Comparison of ENCODE assay signal across 28 cellular contexts in genomic region chr7:33761440-33762080, GRCh38.
A peak's percentile ranks its signal among the peaks of the same experiment; 100 is the strongest.
DNase-seq lines count a peak whose midpoint lies in the region; ATAC-seq and TF ChIP-seq lines count a peak whose summit lies in the region.
"Had no signal": no experiment of that assay in that cellular context is flagged by ENCODE, and none has a peak within 500 bp of the region (broad histone marks: within the 10 kb centered on the region; RNA-seq: fewer than 3 reads in every experiment).

No MANE protein-coding gene starts in this region.

- H3K27me3 ChIP-seq in SJCRH30 (no peaks in the 10 kb centered on the region), MM.1S (replicated peaks; ENCODE audit: insufficient read depth, low read length) (no peaks in the 10 kb centered on the region), GM23338 (ENCODE audit: insufficient read depth) (no peaks in the 10 kb centered on the region)
- H3K27me3 ChIP-seq: dorsolateral prefrontal cortex, spleen had no signal

- CTCF ChIA-PET in HEK293 (lab: Yijun Ruan, JAX) = interaction anchor here (0.6 to 1.2 kb wide), 6 partner anchors 14 to 309 kb away, joined by 3 to 7 read pairs (median 4); no protein-coding TSS in a partner anchor

- H3K27ac ChIP-seq in HEK293 (ENCODE audit: extremely low read depth, low read depth, low read length) (peak overlapping the region; percentile 1; the same call in 1 of the 2 replicates), SJCRH30 (peak overlapping the region; percentile 86), MM.1S (ENCODE audit: low read length) (no peak overlapping the region), GM23338 (ENCODE audit: low read depth) (no peak overlapping the region)
- H3K27ac ChIP-seq: dorsolateral prefrontal cortex, neutrophil, spleen, thoracic aorta had no signal

- H3K9me2 ChIP-seq in MM.1S (replicated peaks; ENCODE audit: insufficient read depth, low read length) = no peaks in the 10 kb centered on the region
- no peaks in the 10 kb centered on the region for H3K9me2 ChIP-seq in GM23338 (ENCODE audit: insufficient read depth)

- no peak overlapping the region for H3K4me3 Mint-ChIP-seq in GM23338
- H3K4me3 Mint-ChIP-seq: activated naive CD8-positive, alpha-beta T cell treated with anti-CD3 and anti-CD28 coated beads, Interleukin-2, amount 50 U/mL, for 24 hours; CD8-positive, alpha-beta T cell had no signal

- H3K79me2 ChIP-seq in MM.1S (ENCODE audit: low read length) = no peaks in the 10 kb centered on the region
- no peaks in the 10 kb centered on the region for H3K79me2 ChIP-seq in GM23338 (replicated peaks; ENCODE audit: insufficient read depth)

- H3K4me2 ChIP-seq in MM.1S (ENCODE audit: low read depth, low read length) (no peak overlapping the region), GM23338 (no peak overlapping the region)

- H3K36me3 ChIP-seq in HEK293 (ENCODE audit: control insufficient read depth in 2 of 2, insufficient read depth in 1 of 2, low read length in 2 of 2) = no peaks in the 10 kb centered on the region
- no peaks in the 10 kb centered on the region for H3K36me3 ChIP-seq in SJCRH30
- no peaks in the 10 kb centered on the region for H3K36me3 ChIP-seq in MM.1S (replicated peaks; ENCODE audit: insufficient read depth, low read length)
- H3K36me3 ChIP-seq in GM23338 (ENCODE audit: insufficient read depth) = no peaks in the 10 kb centered on the region
- H3K36me3 ChIP-seq: neutrophil, spleen, thoracic aorta had no signal

- ATAC-seq in sciatic nerve (peak; percentile 36), GM23338 (no peak), HG02885 (IDR thresholded peaks at IDR 0.05; ENCODE audit: poor library complexity, unreplicated experiment) (no peak)
- ATAC-seq: CD8-positive, alpha-beta T cell; HCT116; SK-N-SH treated with all-trans-retinoic acid at 6 μM for 48 hours had no signal

- TF ChIP-seq CTCF in HEK293 (tag by site-specific recombination; IDR thresholded peaks at IDR 0.05) (no peak), MM.1S (IDR thresholded peaks at IDR 0.05; ENCODE audit: low read length) (no peak), GM23338 (conservative IDR thresholded peaks at IDR 0.05; ENCODE audit: low read depth in 2 of 2) (no peak)

- DNase-seq in SJCRH30 (peak; percentile 82 to 85), left kidney (ENCODE audit: low read depth, low spot score) (peak; percentile 89), sciatic nerve (ENCODE audit: low spot score) (no peak), MM.1S (no peak), GM23338 (ENCODE audit: low spot score) (no peak)
- DNase-seq: activated CD4-positive, alpha-beta T cell treated with anti-CD3 and anti-CD28 coated beads for 4 hours; activated CD8-positive, alpha-beta memory T cell treated with anti-CD3 and anti-CD28 coated beads for 24 hours; activated gamma-delta T cell treated with Interleukin-2 at 50 U/mL for 16 hours; activated naive CD8-positive, alpha-beta T cell treated with anti-CD3 and anti-CD28 coated beads, Interleukin-2, amount 50 U/mL, for 24 hours; activated T-cell treated with anti-CD3 and anti-CD28 coated beads, Interleukin-2, amount 50 U/mL, for 1 hour; CD8-positive, alpha-beta T cell; cerebellar nuclear complex; DMS 273 treated with DMSO at 0.1 percent for 48 hours; dorsolateral prefrontal cortex; hippocampal formation; KG1; NCI-H1694 treated with DMSO at 0.1 percent for 48 hours; RPMI8226; spleen; stimulated activated CD4-positive, alpha-beta T cell treated with anti-CD3 and anti-CD28 coated beads, Interleukin-2, amount 100 ng/mL, for 48 hours; stimulated activated naive CD4-positive, alpha-beta T cell; T-helper 2 cell had no signal

- no peaks in the 10 kb centered on the region for H3K36me3 Mint-ChIP-seq in GM23338 (ENCODE audit: low read depth)
- H3K36me3 Mint-ChIP-seq: CD8-positive, alpha-beta T cell had no signal

- no peak overlapping the region for H3K9ac ChIP-seq in MM.1S (ENCODE audit: low read length)

- H3K9me3 ChIP-seq in HEK293 (ENCODE audit: control insufficient read depth, insufficient read depth, low read depth, low read length) = no peaks in the 10 kb centered on the region
- H3K9me3 ChIP-seq in SJCRH30 (replicated peaks) = no peaks in the 10 kb centered on the region
- H3K9me3 ChIP-seq in MM.1S (replicated peaks; ENCODE audit: insufficient read depth, low read length) = no peaks in the 10 kb centered on the region
- H3K9me3 ChIP-seq: neutrophil, spleen, thoracic aorta had no signal

- no peaks in the 10 kb centered on the region for H3F3A ChIP-seq in MM.1S (ENCODE audit: insufficient read depth, low read length)
- no peaks in the 10 kb centered on the region for H3F3A ChIP-seq in GM23338 (replicated peaks; ENCODE audit: low read depth)

- H3K4me1 ChIP-seq in HEK293 (ENCODE audit: control insufficient read depth, insufficient read depth, low read length) (peaks cover 37% of the 10 kb centered on the region), SJCRH30 (peaks cover 31% of the 10 kb centered on the region), MM.1S (ENCODE audit: low read length) (no peaks in the 10 kb centered on the region), GM23338 (ENCODE audit: insufficient read depth) (peaks cover 6% of the 10 kb centered on the region; the same call in 1 of the 2 replicates)

- H4K20me1 ChIP-seq in MM.1S (ENCODE audit: insufficient read depth, low read length) = no peaks in the 10 kb centered on the region
- no peaks in the 10 kb centered on the region for H4K20me1 ChIP-seq in GM23338 (replicated peaks; ENCODE audit: insufficient read depth)

- POLR2A ChIA-PET in HEK293 (lab: Yijun Ruan, JAX) = interaction anchor here (0.6 kb wide), 1 partner anchor 15 kb away, joined by 3 read pairs; no protein-coding TSS in a partner anchor

- H3K27me3 Mint-ChIP-seq in GM23338 (ENCODE audit: insufficient read depth, low read depth, poor library complexity) = no peaks in the 10 kb centered on the region
- H3K27me3 Mint-ChIP-seq: activated naive CD8-positive, alpha-beta T cell treated with anti-CD3 and anti-CD28 coated beads, Interleukin-2, amount 50 U/mL, for 24 hours had no signal

- H2AFZ ChIP-seq in MM.1S (ENCODE audit: low read length) (no peak overlapping the region), GM23338 (no peak overlapping the region)

- intact Hi-C loops in sciatic nerve (cut with DNase I) = loop anchor here (10.0 kb wide), 1 partner anchor 143 kb away; the partner anchor contains the start of gene BMPER

- H3K9me3 Mint-ChIP-seq in GM23338 = no peaks in the 10 kb centered on the region
- H3K9me3 Mint-ChIP-seq: activated naive CD8-positive, alpha-beta T cell treated with anti-CD3 and anti-CD28 coated beads, Interleukin-2, amount 50 U/mL, for 24 hours; CD8-positive, alpha-beta T cell had no signal

- peaks cover 14% of the 10 kb centered on the region for H3K4me1 Mint-ChIP-seq in GM23338
- H3K4me1 Mint-ChIP-seq: activated naive CD8-positive, alpha-beta T cell treated with anti-CD3 and anti-CD28 coated beads, Interleukin-2, amount 50 U/mL, for 24 hours had no signal

- no peak overlapping the region for H3K4me3 ChIP-seq in HEK293 (ENCODE audit: low read depth, low read length)
- H3K4me3 ChIP-seq in SJCRH30 = peak overlapping the region; percentile 28
- H3K4me3 ChIP-seq in MM.1S (ENCODE audit: low read length) = no peak overlapping the region
- no peak overlapping the region for H3K4me3 ChIP-seq in GM23338
- H3K4me3 ChIP-seq: dorsolateral prefrontal cortex, spleen, thoracic aorta had no signal

- H3K27ac Mint-ChIP-seq in GM23338 = no peak overlapping the region
- H3K27ac Mint-ChIP-seq: activated naive CD8-positive, alpha-beta T cell treated with anti-CD3 and anti-CD28 coated beads, Interleukin-2, amount 50 U/mL, for 24 hours; CD8-positive, alpha-beta T cell had no signal

TF ChIP-seq in HEK293, 187 proteins besides CTCF, POLR2A, EP300 and RAD21 (continues in another document):
- peak; percentile 65 for TF ChIP-seq ZBTB44 (tag by site-specific recombination; IDR thresholded peaks at IDR 0.05)
- peak; percentile 72 for TF ChIP-seq ZIC2 (tag by site-specific recombination; IDR thresholded peaks at IDR 0.05)

TF ChIP-seq in GM23338, 12 proteins besides CTCF, POLR2A, EP300 and RAD21:
- no peak for TF ChIP-seq EZH2phosphoT487 (IDR thresholded peaks at IDR 0.05; ENCODE audit: unreplicated experiment)
- no peak for TF ChIP-seq ZNF114 (CRISPR knock-in tag; IDR thresholded peaks at IDR 0.05)
- TF ChIP-seq EZH2 (IDR thresholded peaks at IDR 0.05; ENCODE audit: low read depth, unreplicated experiment) = no peak
- TF ChIP-seq JUNB (IDR thresholded peaks at IDR 0.05; ENCODE audit: unreplicated experiment) = no peak
- TF ChIP-seq ETS1 (IDR thresholded peaks at IDR 0.05) = no peak
- no peak for TF ChIP-seq CREB1 (CRISPR knock-in tag; IDR thresholded peaks at IDR 0.05; ENCODE audit: low read depth)

Comparison
In these comparisons a context has a peak if more than half of its experiments do, and no peak if none do; other contexts are left out.
1. H3K27ac ChIP-seq: peak in HEK293 (single experiment) and SJCRH30 (single experiment); none in MM.1S (single experiment) and GM23338 (single experiment).
2. DNase-seq: peak in SJCRH30 (2 of 2) and left kidney (single experiment); none in sciatic nerve (single experiment), MM.1S (single experiment) and GM23338 (single experiment).